In genomic region chr2:188381614-188382013, GRCh38 we compare ENCODE assay signal across 13 cellular contexts.
DNase-seq lines count a peak whose midpoint lies in the region; ATAC-seq, FAIRE-seq and TF ChIP-seq lines count a peak whose summit lies in the region.
"Had no signal": no experiment of that assay in that cellular context is flagged by ENCODE, and none has a peak within 500 bp of the region (broad histone marks: within the 10 kb centered on the region; RNA-seq: fewer than 3 reads in every experiment).

No MANE protein-coding gene starts in this region.

- no peak overlapping the region for H2AK9ac ChIP-seq in IMR-90 (replicated peaks; ENCODE audit: low read depth, low read length, poor library complexity)

- peak; percentile 67 for ATAC-seq in IMR-90 (ENCODE audit: low read depth)
- ATAC-seq in K562 = no peak
- ATAC-seq in left lung = no peak
- ATAC-seq in GM18498 (IDR thresholded peaks at IDR 0.05; ENCODE audit: unreplicated experiment) = no peak
- ATAC-seq: naive thymus-derived CD4-positive, alpha-beta T cell had no signal

- intact Hi-C loops in IMR-90 (cut with micrococcal nuclease) = no loop called here
- intact Hi-C loops in K562 (cut with micrococcal nuclease) = no loop called here
- intact Hi-C loops in left lung (cut with DNase I) = no loop called here

- peak overlapping the region; percentile 49; the same call in 1 of the 2 replicates for H2BK120ac ChIP-seq in IMR-90 (ENCODE audit: low read depth, low read length)

- TF ChIP-seq CTCF in AG04450 (IDR thresholded peaks at IDR 0.05; ENCODE audit: low read depth, low read length) (no peak), IMR-90 (conservative IDR thresholded peaks at IDR 0.05; ENCODE audit: low read depth, low read length) (no peak), K562 (IDR thresholded peaks at IDR 0.05 in 2 of 3, conservative IDR thresholded peaks at IDR 0.05 in 1 of 3; ENCODE audit: insufficient read depth in 2 of 3, low read depth in 1 of 3, low read length in 3 of 3) (no peak), left lung (IDR thresholded peaks at IDR 0.05) (no peak)

- no peak overlapping the region for H3K4ac ChIP-seq in IMR-90 (ENCODE audit: low read depth, low read length)

- CTCF ChIA-PET in AG04450 (lab: Charles Lee) = interaction anchor here (1.0 kb wide), 1 partner anchor 800 kb away, joined by 4 read pairs; no protein-coding TSS in a partner anchor
- CTCF ChIA-PET in IMR-90 (lab: Yijun Ruan, JAX) = interaction anchor here (0.7 kb wide), 1 partner anchor 21 kb away, joined by 4 read pairs; no protein-coding TSS in a partner anchor
- CTCF ChIA-PET in K562 (lab: Yijun Ruan, JAX; ENCODE audit: low intra/inter-chr PET ratio) = no interaction called here

- H3K36me3 ChIP-seq in IMR-90 (ENCODE audit: control insufficient read depth, insufficient read depth, low read length) = peaks cover 11% of the 10 kb centered on the region
- H3K36me3 ChIP-seq in K562 (ENCODE audit: control insufficient read depth, insufficient read depth, low read length) = peaks cover 6% of the 10 kb centered on the region; the same call in 1 of the 3 replicates
- H3K36me3 ChIP-seq in left lung = peaks cover 0 to 10% of the 10 kb centered on the region in 2 donors
- H3K36me3 ChIP-seq: BLaER1 had no signal

- H4K5ac ChIP-seq in IMR-90 (ENCODE audit: low read depth, low read length) = no peak overlapping the region

- H4K20me1 ChIP-seq in IMR-90 (ENCODE audit: insufficient read depth, low read length) = no peaks in the 10 kb centered on the region
- no peaks in the 10 kb centered on the region; the same call in 1 of the 2 replicates for H4K20me1 ChIP-seq in K562 (replicated peaks; ENCODE audit: control insufficient read depth, insufficient read depth, low read length)
- H4K20me1 ChIP-seq: BLaER1 had no signal

- H3K27ac ChIP-seq in AG04450 (ENCODE audit: low read depth, low read length) = no peak overlapping the region
- no peak overlapping the region for H3K27ac ChIP-seq in IMR-90 (ENCODE audit: insufficient read depth, low read length)
- H3K27ac ChIP-seq in K562 (ENCODE audit: extremely low read depth, low read depth, low read length) = no peak overlapping the region
- peak overlapping the region; percentile 30 to 46 for H3K27ac ChIP-seq in left lung
- H3K27ac ChIP-seq: BLaER1 had no signal

- H2AK5ac ChIP-seq in IMR-90 (ENCODE audit: low read depth, low read length) = no peak overlapping the region

- H3K4me2 ChIP-seq in IMR-90 (ENCODE audit: low read depth, low read length) (no peak overlapping the region), K562 (ENCODE audit: insufficient read depth, low read length) (no peak overlapping the region)
- H3K4me2 ChIP-seq: BLaER1 had no signal

- H3K18ac ChIP-seq in IMR-90 (ENCODE audit: low read depth, low read length) = no peak overlapping the region

- H3K9me1 ChIP-seq in IMR-90 (ENCODE audit: insufficient read depth, low read length) (peaks cover 3% of the 10 kb centered on the region; the same call in 1 of the 2 replicates), K562 (ENCODE audit: control insufficient read depth, insufficient read depth, low read length) (no peaks in the 10 kb centered on the region)

- no peak overlapping the region for H3K9ac ChIP-seq in IMR-90 (ENCODE audit: low read depth, low read length)
- no peak overlapping the region for H3K9ac ChIP-seq in K562 (ENCODE audit: insufficient read depth in 1 of 2, low read depth in 2 of 2, low read length in 2 of 2)
- H3K9ac ChIP-seq: BLaER1 had no signal

- H3K9me3 ChIP-seq in AG04450 (ENCODE audit: control insufficient read depth, insufficient read depth, low read length) (peaks cover 13% of the 10 kb centered on the region; the same call in 1 of the 2 replicates), IMR-90 (ENCODE audit: control insufficient read depth, insufficient read depth, low read length) (peaks cover 9% of the 10 kb centered on the region), K562 (replicated peaks; ENCODE audit: control insufficient read depth, insufficient read depth, low read depth, low read length) (peaks cover 3% of the 10 kb centered on the region; the same call in 1 of the 2 replicates), left lung (peaks cover 0 to 15% of the 10 kb centered on the region in 2 donors)

- TF ChIP-seq RAD21 in IMR-90 (IDR thresholded peaks at IDR 0.05; ENCODE audit: low read length) (no peak), K562 (CRISPR knock-in tag; conservative IDR thresholded peaks at IDR 0.05 in 1 of 2, IDR thresholded peaks at IDR 0.05 in 1 of 2) (no peak)

- H3K4me3 ChIP-seq in AG04450 (ENCODE audit: low read depth, low read length) (no peak overlapping the region), IMR-90 (ENCODE audit: insufficient read depth, low read depth, low read length) (no peak overlapping the region), K562 (no peak overlapping the region), left lung (no peak overlapping the region)
- H3K4me3 ChIP-seq: BLaER1 had no signal

- peaks cover 11 to 32% of the 10 kb centered on the region in 2 experiments for H3K79me1 ChIP-seq in IMR-90 (ENCODE audit: low read depth in 1 of 2, low read length in 2 of 2)

- no TSS peak for BruUV-seq in IMR-90 (replicated peaks; lab: Mats Ljungman, UMichigan)
- BruUV-seq in K562 (replicated peaks; lab: Mats Ljungman, UMichigan) = no TSS peak

- H3K56ac ChIP-seq in IMR-90 (ENCODE audit: extremely low read depth, insufficient read depth, low read length) = no peak overlapping the region

- H3K14ac ChIP-seq in IMR-90 (replicated peaks; ENCODE audit: low read depth, low read length) = no peak overlapping the region

- H3K27me3 ChIP-seq in AG04450 (ENCODE audit: control insufficient read depth, insufficient read depth, low read length) (no peaks in the 10 kb centered on the region), IMR-90 (ENCODE audit: control insufficient read depth, insufficient read depth, low read length) (no peaks in the 10 kb centered on the region), K562 (ENCODE audit: control insufficient read depth in 2 of 2, insufficient read depth in 2 of 2, low read length in 2 of 2) (no peaks in the 10 kb centered on the region), left lung (no peaks in the 10 kb centered on the region)
- H3K27me3 ChIP-seq: BLaER1 had no signal

- peak; percentile 41 for DNase-seq in AG04450 (ENCODE audit: low read depth, low spot score)
- peak; percentile 92 for DNase-seq in IMR-90
- DNase-seq in K562 (ENCODE audit: extremely low read depth in 1 of 4, low spot score in 3 of 4) = no peak
- no peak for DNase-seq in left lung
- DNase-seq in stimulated activated CD4-positive, alpha-beta T cell treated with anti-CD3 and anti-CD28 coated beads, Interleukin-2, amount 100 ng/mL, for 24 hours = no peak
- no peak for DNase-seq in hepatic stellate cell (ENCODE audit: low spot score)
- no peak for DNase-seq in HuH-7 (ENCODE audit: low spot score)
- DNase-seq: activated CD4-positive, alpha-beta memory T cell treated with anti-CD3 and anti-CD28 coated beads for 36 hours; activated naive CD4-positive, alpha-beta T cell treated with anti-CD3 and anti-CD28 coated beads, Interleukin-2, amount 50 U/mL, for 16 hours; naive thymus-derived CD4-positive, alpha-beta T cell; stimulated activated CD4-positive, alpha-beta T cell treated with anti-CD3 and anti-CD28 coated beads, Interleukin-12 subunit alpha, Interleukin-12 subunit beta, amount 100 ng/mL, for 4 hours had no signal

- H2AFZ ChIP-seq in IMR-90 (replicated peaks; ENCODE audit: low read length, poor library complexity) (no peak overlapping the region), K562 (ENCODE audit: low read depth, low read length) (no peak overlapping the region)

- TF ChIP-seq EP300 in K562 (IDR thresholded peaks at IDR 0.05; ENCODE audit: low read length) = no peak

- dilution Hi-C loops in IMR-90 (cut with HindIII; ENCODE audit: low sequenced_read_pairs, unreplicated experiment) = no loop called here

- H4K8ac ChIP-seq in IMR-90 (ENCODE audit: low read depth in 2 of 2, low read length in 2 of 2) = no peak overlapping the region

- in situ Hi-C loops in IMR-90 (cut with MboI; ENCODE audit: low sequenced_read_pairs) = no loop called here
- in situ Hi-C loops in K562 (cut with MboI) = no loop called here

- POLR2A ChIA-PET in AG04450 (lab: Yijun Ruan, JAX) = no interaction called here
- POLR2A ChIA-PET in IMR-90 (lab: Charles Lee; ENCODE audit: unreplicated experiment) = no interaction called here
- POLR2A ChIA-PET in K562 (lab: Yijun Ruan, JAX) = no interaction called here

- H2BK20ac ChIP-seq in IMR-90 (ENCODE audit: low read depth, low read length) = no peak overlapping the region

- H4K91ac ChIP-seq in IMR-90 (ENCODE audit: insufficient read depth, low read depth, low read length) = no peak overlapping the region

- H3K79me2 ChIP-seq in K562 (ENCODE audit: control insufficient read depth, insufficient read depth, low read length) = peaks cover 6% of the 10 kb centered on the region; the same call in 2 of the 3 replicates

- TF ChIP-seq POLR2A in IMR-90 (IDR thresholded peaks at IDR 0.05; ENCODE audit: low read depth, low read length) (no peak), K562 (conservative IDR thresholded peaks at IDR 0.05) (no peak)

- no peak for FAIRE-seq in K562 (lab: Jason Lieb, UNC)

- no CpG with 5 or more reads among the region's 1 CpG for WGBS in IMR-90 (ENCODE audit: extremely low coverage in 2 of 2, insufficient read length in 1 of 2), 2 experiments
- 100% methylated on average over 1 of the region's 1 CpG for WGBS in K562 (ENCODE audit: insufficient coverage, low coverage, missing lambda C conversion rate)

- H2BK5ac ChIP-seq in IMR-90 (ENCODE audit: low read depth, low read length, poor library complexity, severe bottlenecking) = peak overlapping the region; percentile 94

- H3K4me1 ChIP-seq in IMR-90 (ENCODE audit: control insufficient read depth, insufficient read depth, low read length) (peaks cover 13% of the 10 kb centered on the region), K562 (replicated peaks in 1 of 2; ENCODE audit: control insufficient read depth in 2 of 2, insufficient read depth in 2 of 2, low read length in 2 of 2) (peaks cover 0 to 2% of the 10 kb centered on the region in 2 experiments; a peak in 1 of 5 replicates), left lung (peaks cover 0 to 7% of the 10 kb centered on the region in 2 donors)
- H3K4me1 ChIP-seq: BLaER1 had no signal

- no peak overlapping the region for H3K23ac ChIP-seq in IMR-90 (ENCODE audit: low read depth, low read length)

- H2BK15ac ChIP-seq in IMR-90 (ENCODE audit: low read depth, low read length) = no peak overlapping the region

TF ChIP-seq in IMR-90, 13 proteins besides CTCF, POLR2A, EP300 and RAD21 (continues in another document):
- no peak for TF ChIP-seq RCOR1 (IDR thresholded peaks at IDR 0.05; ENCODE audit: insufficient replicate concordance, low read length)

TF ChIP-seq in K562, 482 proteins besides CTCF, POLR2A, EP300 and RAD21 (continues in another document):
- TF ChIP-seq ESRRA (IDR thresholded peaks at IDR 0.05; ENCODE audit: borderline replicate concordance, low read depth) = no peak
- TF ChIP-seq MAX (CRISPR knock-in tag; IDR thresholded peaks at IDR 0.05) = no peak
- TF ChIP-seq MTA3 (IDR thresholded peaks at IDR 0.05; ENCODE audit: borderline replicate concordance) = no peak
- TF ChIP-seq BMI1 (IDR thresholded peaks at IDR 0.05; ENCODE audit: low read length) = no peak
- no peak for TF ChIP-seq FOS (IDR thresholded peaks at IDR 0.05; ENCODE audit: extremely low read depth, insufficient read length)

Comparison
In these comparisons a context has a peak if more than half of its experiments do, and no peak if none do; other contexts are left out.
1. DNase-seq: peak in AG04450 (single experiment) and IMR-90 (single experiment); none in K562 (0 of 4), left lung (0 of 2), stimulated activated CD4-positive, alpha-beta T cell treated with anti-CD3 and anti-CD28 coated beads, Interleukin-2, amount 100 ng/mL, for 24 hours (0 of 2), hepatic stellate cell (single experiment) and HuH-7 (single experiment).
2. H3K27ac ChIP-seq: peak in left lung (2 of 2); none in AG04450 (single experiment), IMR-90 (single experiment) and K562 (single experiment).